In the genomic region with DNA sequence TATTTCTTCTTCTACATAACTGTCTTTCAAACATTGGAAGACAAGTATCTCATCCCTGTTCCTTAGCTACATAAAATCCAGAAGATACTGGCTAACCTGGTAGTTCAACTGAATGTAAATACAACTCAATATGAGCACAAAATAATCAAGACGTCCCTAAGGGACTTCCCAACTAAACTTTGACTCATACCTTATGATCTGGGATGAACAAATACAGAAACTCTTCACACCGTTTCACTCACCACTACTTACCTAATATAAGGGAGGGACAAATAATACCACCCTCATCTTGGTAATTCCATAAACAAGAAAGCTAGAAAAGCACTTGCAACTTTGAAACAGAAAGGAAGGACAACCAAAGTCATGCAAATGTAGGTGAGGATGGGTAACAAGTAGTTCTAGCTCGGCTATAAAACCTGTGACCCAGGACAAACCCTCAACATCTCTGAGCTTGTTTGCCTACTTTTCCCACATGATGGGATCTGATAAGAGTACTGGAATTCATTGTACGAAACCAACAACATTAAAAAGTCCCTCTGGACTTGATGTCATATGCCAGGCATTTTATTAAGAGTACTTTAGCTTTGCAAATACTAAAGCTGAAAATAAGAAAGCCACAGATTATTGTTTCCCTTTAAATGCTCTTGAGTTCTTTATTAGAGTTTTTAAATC, we compare ENCODE assay signal across 20 cellular contexts.
DNase-seq lines count a peak whose midpoint lies in the region; ATAC-seq and TF ChIP-seq lines count a peak whose summit lies in the region.
"Had no signal": no experiment of that assay in that cellular context is flagged by ENCODE, and none has a peak within 500 bp of the region (broad histone marks: within the 10 kb centered on the region; RNA-seq: fewer than 3 reads in every experiment).

No MANE protein-coding gene starts in this region.

- DNase-seq in NCI-H526 (lab: John Stamatoyannopoulos, UW) (peak; percentile 83 to 84), epithelial cell of esophagus (ENCODE audit: low read depth) (peak; percentile 71), lower lobe of right lung (no peak), amniotic stem cell (lab: John Stamatoyannopoulos, UW) (no peak), DMS153 (lab: John Stamatoyannopoulos, UW) (no peak), GM13977 (ENCODE audit: low spot score) (no peak), NCI-H1694 (lab: John Stamatoyannopoulos, UW) (no peak)
- DNase-seq: ACHN; CD8-positive, alpha-beta memory T cell; DMS53; GDM1; GOT3; HCEC 1CT; NCI-H1694 treated with DMSO at 0.1 percent for 48 hours; NCI-H2081 treated with DMSO at 0.1 percent for 48 hours; NCI-H446 treated with DMSO at 0.1 percent for 48 hours; SJCRH30; T-helper 1 cell had no signal

- TF ChIP-seq CTCF in epithelial cell of esophagus (IDR thresholded peaks at IDR 0.05; ENCODE audit: insufficient read depth, low read depth, low read length, missing control alignments) (no peak), lower lobe of right lung (IDR thresholded peaks at IDR 0.05) (no peak), GM13977 (IDR thresholded peaks at IDR 0.05; ENCODE audit: extremely low read depth, insufficient read depth, missing control alignments) (no peak)

- no peaks in the 10 kb centered on the region for H3K27me3 ChIP-seq in lower lobe of right lung (ENCODE audit: low read depth)
- H3K27me3 ChIP-seq: BLaER1 treated with 17β-estradiol and CSF1 and Interleukin-3, amounts not matched to agents 10 nM and 100 nM; SJCRH30 had no signal

- no peaks in the 10 kb centered on the region for H3K36me3 ChIP-seq in lower lobe of right lung
- H3K36me3 ChIP-seq: BLaER1 treated with 17β-estradiol and CSF1 and Interleukin-3, amounts not matched to agents 10 nM and 100 nM; SJCRH30 had no signal

- H3K9me3 ChIP-seq in lower lobe of right lung, result no peaks in the 10 kb centered on the region
- H3K9me3 ChIP-seq: BLaER1 treated with 17β-estradiol and CSF1 and Interleukin-3, amounts not matched to agents 10 nM and 100 nM; SJCRH30 had no signal

- intact Hi-C loops in lower lobe of right lung (cut with DNase I), result no loop called here

- H3K4me3 ChIP-seq in epithelial cell of esophagus (ENCODE audit: low read length) (no peak overlapping the region), lower lobe of right lung (no peak overlapping the region)
- H3K4me3 ChIP-seq: BLaER1 treated with 17β-estradiol and CSF1 and Interleukin-3, amounts not matched to agents 10 nM and 100 nM; SJCRH30 had no signal

- H3K4me1 ChIP-seq in lower lobe of right lung, result no peaks in the 10 kb centered on the region
- H3K4me1 ChIP-seq: BLaER1 treated with 17β-estradiol and CSF1 and Interleukin-3, amounts not matched to agents 10 nM and 100 nM; SJCRH30 had no signal

- no peak overlapping the region for H3K27ac ChIP-seq in lower lobe of right lung
- H3K27ac ChIP-seq: BLaER1 treated with 17β-estradiol and CSF1 and Interleukin-3, amounts not matched to agents 10 nM and 100 nM; SJCRH30 had no signal

- in situ Hi-C loops in GM13977 (cut with MboI; ENCODE audit: low pct_unique_long_range_greater_than_20kb, low sequenced_read_pairs, unreplicated experiment), result no loop called here

- ATAC-seq in GM18868 (IDR thresholded peaks at IDR 0.05; ENCODE audit: unreplicated experiment), result peak; percentile 63
- ATAC-seq in lower lobe of right lung, result peak; percentile 32 to 82

Comparison
In these comparisons a context has a peak if more than half of its experiments do, and no peak if none do; other contexts are left out.
1. DNase-seq: peak in NCI-H526 (2 of 2) and epithelial cell of esophagus (single experiment); none in lower lobe of right lung (single experiment), amniotic stem cell (single experiment), DMS153 (single experiment), GM13977 (single experiment) and NCI-H1694 (single experiment).